Comparison of ENCODE assay signal across 1 cellular context in genomic region chr1:20030441-20031151, GRCh38.
TF ChIP-seq lines count a peak whose summit lies in the region.
"Not testable (repeated sequence)": the region's sequence is repeated elsewhere in the genome, so short reads cannot be mapped to it uniquely, and the experiment has no call there.

No MANE protein-coding gene starts in this region.

TF ChIP-seq in K562, 482 proteins besides CTCF, POLR2A, EP300 and RAD21:
- TF ChIP-seq, protein P1, sequence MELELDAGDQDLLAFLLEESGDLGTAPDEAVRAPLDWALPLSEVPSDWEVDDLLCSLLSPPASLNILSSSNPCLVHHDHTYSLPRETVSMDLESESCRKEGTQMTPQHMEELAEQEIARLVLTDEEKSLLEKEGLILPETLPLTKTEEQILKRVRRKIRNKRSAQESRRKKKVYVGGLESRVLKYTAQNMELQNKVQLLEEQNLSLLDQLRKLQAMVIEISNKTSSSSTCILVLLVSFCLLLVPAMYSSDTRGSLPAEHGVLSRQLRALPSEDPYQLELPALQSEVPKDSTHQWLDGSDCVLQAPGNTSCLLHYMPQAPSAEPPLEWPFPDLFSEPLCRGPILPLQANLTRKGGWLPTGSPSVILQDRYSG (tag; conservative IDR thresholded peaks at IDR 0.05; ENCODE audit: low read depth) = peak; percentile 64; the same call in 1 of the 2 replicates
- 0 out of 2 replicates have a peak, but pooled peaks have one; percentile 12 for TF ChIP-seq SMAD4 (CRISPR knock-in tag; conservative IDR thresholded peaks at IDR 0.05)
- TF ChIP-seq NR4A1 (CRISPR knock-in tag; IDR thresholded peaks at IDR 0.05) = not testable (repeated sequence)
- TF ChIP-seq NR4A1 (tag; IDR thresholded peaks at IDR 0.05) = peak; percentile 84
- peak; percentile 40; the same call in 1 of the 2 replicates for TF ChIP-seq SPI1 (IDR thresholded peaks at IDR 0.05; ENCODE audit: borderline replicate concordance, low read depth, low read length)
TF ChIP-seq in K562: peak in this region for 4; not testable (repeated sequence) for 478.
